Comparison of ENCODE assay signal across 21 cellular contexts in the genomic region with DNA sequence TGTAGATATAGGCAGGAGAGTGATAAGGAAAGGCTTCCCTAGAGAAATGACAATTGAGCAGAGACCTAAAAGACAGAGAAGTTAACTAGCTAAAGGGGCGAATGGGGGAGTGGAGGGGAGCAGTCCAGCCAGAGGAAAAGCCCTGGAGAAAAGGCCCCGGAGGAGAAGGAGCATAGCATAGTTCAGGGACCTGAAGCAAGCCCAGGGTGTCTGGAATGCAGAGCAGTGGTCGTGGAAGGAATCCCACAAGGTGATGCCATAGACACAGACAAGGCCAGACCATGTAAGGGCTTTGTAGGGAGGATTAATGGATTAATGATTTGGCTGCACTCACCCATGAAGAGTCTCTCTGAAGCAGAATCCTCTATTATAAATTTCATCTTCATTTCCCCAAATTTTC. TPM values are rescaled to one million over a fixed set of nuclear protein-coding genes. Genes with fewer than 3 reads are reported as not detected.
"Had no signal": no experiment of that assay in that cellular context is flagged by ENCODE, and none has a peak within 500 bp of the region (broad histone marks: within the 10 kb centered on the region; RNA-seq: fewer than 3 reads in every experiment).

No MANE protein-coding gene starts in this region.

- H3K27ac ChIP-seq: coronary artery, dorsolateral prefrontal cortex, heart left ventricle, right atrium auricular region, sigmoid colon, stomach had no signal

- ATAC-seq: heart left ventricle, left colon, left ventricle myocardium superior had no signal

- DNase-seq: dorsolateral prefrontal cortex; effector CD8-positive, alpha-beta T cell; foreskin melanocyte; heart left ventricle; hippocampal formation; immature natural killer cell; kidney; left colon; left ventricle myocardium superior; mesenchymal stem cell; naive B cell; nephron progenitor cell; posterior cingulate gyrus; sigmoid colon; small intestine; stimulated activated CD4-positive, alpha-beta T cell treated with anti-CD3 and anti-CD28 coated beads, Interleukin-12 subunit alpha, Interleukin-12 subunit beta, amount 100 ng/mL, for 4 hours; stimulated activated naive CD4-positive, alpha-beta T cell; stomach had no signal

RNA-seq across cellular contexts. Expression of gene LRRN1, which starts 45.8 kb away (rescaled TPM):
- total RNA-seq: pulmonary artery endothelial cell had no signal
